Comparison of ENCODE assay signal across 9 cellular contexts in genomic region chr9:128218172-128218517, GRCh38. TPM values are rescaled to one million over a fixed set of nuclear protein-coding genes. Genes with fewer than 3 reads are reported as not detected.
A peak's percentile ranks its signal among the peaks of the same experiment; 100 is the strongest.
DNase-seq lines count a peak whose midpoint lies in the region; ATAC-seq, FAIRE-seq and TF ChIP-seq lines count a peak whose summit lies in the region.
"Had no signal": no experiment of that assay in that cellular context is flagged by ENCODE, and none has a peak within 500 bp of the region (broad histone marks: within the 10 kb centered on the region; RNA-seq: fewer than 3 reads in every experiment).

No MANE protein-coding gene starts in this region.

- H3K27me3 Mint-ChIP-seq in activated B cell treated with CpG ODN at 0.5 μM for 24 hours: peaks cover 5% of the 10 kb centered on the region

- H3K4me3 ChIP-seq in GM12865 (ENCODE audit: low read depth, low read length) (peak overlapping the region; percentile 50), gastroesophageal sphincter (peak overlapping the region; percentile 7 to 50), sigmoid colon (peak overlapping the region; percentile 11 to 44 (median 36))

- POLR2A ChIA-PET in activated B cell treated with CpG ODN at 0.5 μM for 24 hours (lab: Charles Lee): interaction anchor here (1.0 to 1.1 kb wide), 3 partner anchors 28 to 153 kb away, joined by 3 to 4 read pairs (median 3); partner anchors contain the start of genes GOLGA2, SWI5 and URM1

- TF ChIP-seq EP300 in gastroesophageal sphincter (IDR thresholded peaks at IDR 0.05) (no peak), sigmoid colon (IDR thresholded peaks at IDR 0.05) (no peak)

- H3K9me3 Mint-ChIP-seq in activated B cell treated with CpG ODN at 0.5 μM for 24 hours: no peaks in the 10 kb centered on the region

- no peak overlapping the region for H3K27ac Mint-ChIP-seq in activated B cell treated with CpG ODN at 0.5 μM for 24 hours

- H3K9me3 ChIP-seq in gastroesophageal sphincter (no peaks in the 10 kb centered on the region), sigmoid colon (no peaks in the 10 kb centered on the region)

- CTCF ChIA-PET in activated B cell treated with CpG ODN at 0.5 μM for 24 hours (lab: Charles Lee): interaction anchor here (1.7 kb wide), 1 partner anchor 143 kb away, joined by 5 read pairs; no protein-coding TSS in a partner anchor

- TF ChIP-seq CTCF in GM12865 (IDR thresholded peaks at IDR 0.05; ENCODE audit: insufficient read depth, low read depth, low read length, missing control alignments) (no peak), activated B cell treated with CpG ODN at 0.5 μM for 24 hours (IDR thresholded peaks at IDR 0.05) (no peak), gastroesophageal sphincter (IDR thresholded peaks at IDR 0.05) (no peak), sigmoid colon (IDR thresholded peaks at IDR 0.05) (no peak)

- WGBS in gastroesophageal sphincter (ENCODE audit: low coverage in 1 of 2), 2 donors: 67% methylated on average over 1 of the region's 11 CpGs; no CpG with 5 or more reads in 1 of the 2 donors
- WGBS in sigmoid colon, 2 donors: 48 to 68% methylated on average over 11 of the region's 11 CpGs

- H3K27ac ChIP-seq in gastroesophageal sphincter: peak overlapping the region in 3 of 4 donors; percentile 61 to 67 (median 63)
- H3K27ac ChIP-seq in sigmoid colon: peak overlapping the region in 3 of 4 donors; percentile 21 to 68 (median 44)

- H3K4me1 ChIP-seq in gastroesophageal sphincter: peaks cover 0 to 44% (median 5%) of the 10 kb centered on the region in 3 donors
- H3K4me1 ChIP-seq in sigmoid colon: peaks cover 0 to 14% (median 6%) of the 10 kb centered on the region in 4 donors

- peaks cover 11% of the 10 kb centered on the region for H3K4me1 Mint-ChIP-seq in activated B cell treated with CpG ODN at 0.5 μM for 24 hours

- no peak for FAIRE-seq in GM12892 (lab: Jason Lieb, UNC)

- ATAC-seq in activated B cell treated with CpG ODN at 0.5 μM for 24 hours (ENCODE audit: low read depth) (no peak), gastroesophageal sphincter (no peak), GM18505 (IDR thresholded peaks at IDR 0.05; ENCODE audit: unreplicated experiment) (no peak), GM19463 (IDR thresholded peaks at IDR 0.05; ENCODE audit: unreplicated experiment) (no peak)

- H3K36me3 ChIP-seq in gastroesophageal sphincter: peaks cover 0 to 17% of the 10 kb centered on the region in 2 donors
- H3K36me3 ChIP-seq in sigmoid colon: no peaks in the 10 kb centered on the region

- H3K4me3 Mint-ChIP-seq in activated B cell treated with CpG ODN at 0.5 μM for 24 hours: peak overlapping the region; percentile 81

- no peaks in the 10 kb centered on the region for H3K27me3 ChIP-seq in gastroesophageal sphincter
- H3K27me3 ChIP-seq in sigmoid colon: no peaks in the 10 kb centered on the region

- H3K36me3 Mint-ChIP-seq in activated B cell treated with CpG ODN at 0.5 μM for 24 hours (ENCODE audit: low read depth): no peaks in the 10 kb centered on the region

- DNase-seq in GM12865 (ENCODE audit: low read depth) (no peak), activated B cell treated with CpG ODN at 0.5 μM for 24 hours (no peak), sigmoid colon (no peak), GM12892 (ENCODE audit: insufficient read length) (no peak), activated gamma-delta T cell treated with Interleukin-2 at 50 U/mL for 16 hours (no peak)
- DNase-seq: NCI-H1694 treated with DMSO at 0.1 percent for 48 hours had no signal

- intact Hi-C loops in activated B cell treated with CpG ODN at 0.5 μM for 24 hours (cut with micrococcal nuclease): loop anchor here (1.0 kb wide), 2 partner anchors 15 to 32 kb away; partner anchors contain the start of gene DNM1
- intact Hi-C loops in sigmoid colon (cut with DNase I): no loop called here

- TF ChIP-seq POLR2A in gastroesophageal sphincter (IDR thresholded peaks at IDR 0.05) (no peak), sigmoid colon (IDR thresholded peaks at IDR 0.05) (no peak), GM12892 (IDR thresholded peaks at IDR 0.05; ENCODE audit: low read depth, low read length) (no peak), GM18505 (IDR thresholded peaks at IDR 0.05; ENCODE audit: borderline replicate concordance, extremely low read depth, insufficient read depth, insufficient read length) (no peak)

RNA-seq across cellular contexts. Expression of gene DNM1, which starts 15.0 kb away (rescaled TPM):
- total RNA-seq in activated B cell treated with CpG ODN at 0.5 μM for 24 hours (0.81 and 0.86 TPM in 2 replicates), gastroesophageal sphincter (10 to 100 TPM in 2 of 4 donors, 1 to 10 TPM in 2; 8.6 to 22.3 (median 14.4) TPM), sigmoid colon (10 to 100 TPM in 2 of 4 donors, 1 to 10 TPM in 2; 7.7 to 40.2 (median 12.9) TPM)
- 1 to 10 TPM in 2 of 3 donors, under 1 TPM in 1; 0.46 to 9.3 (median 1.2) TPM for polyA plus RNA-seq in sigmoid colon
- polyA plus RNA-seq in GM12892 (2012; ENCODE audit: missing spikeins): 0.36 TPM

RNA-seq across cellular contexts. Expression of gene CIZ1, which starts 26.8 kb away (rescaled TPM):
- total RNA-seq in activated B cell treated with CpG ODN at 0.5 μM for 24 hours: 142 and 160 TPM in 2 replicates
- 10 to 100 TPM; 41.7 to 83.9 (median 58.1) TPM for total RNA-seq in gastroesophageal sphincter
- 100 to 1,000 TPM in 1 of 4 donors, 10 to 100 TPM in 3; 60.2 to 116 (median 68.5) TPM for total RNA-seq in sigmoid colon
- polyA plus RNA-seq in sigmoid colon: 10 to 100 TPM; 25.7 to 58.3 (median 46.8) TPM
- polyA plus RNA-seq in GM12892 (2012; ENCODE audit: missing spikeins): 38.6 TPM

RNA-seq across cellular contexts. Expression of gene GOLGA2, which starts 57.7 kb away (rescaled TPM):
- total RNA-seq in activated B cell treated with CpG ODN at 0.5 μM for 24 hours (46.0 and 53.5 TPM in 2 replicates), gastroesophageal sphincter (100 to 1,000 TPM in 1 of 4 donors, 10 to 100 TPM in 3; 71.1 to 130 (median 83.1) TPM), sigmoid colon (100 to 1,000 TPM in 1 of 4 donors, 10 to 100 TPM in 3; 76.0 to 104 (median 86.5) TPM)
- polyA plus RNA-seq in sigmoid colon: 10 to 100 TPM; 48.1 to 82.7 (median 50.5) TPM
- polyA plus RNA-seq in GM12892 (2012; ENCODE audit: missing spikeins): 21.9 TPM

RNA-seq across cellular contexts. Expression of gene SWI5, which starts 57.9 kb away (rescaled TPM):
- 7.2 and 10.4 TPM in 2 replicates for total RNA-seq in activated B cell treated with CpG ODN at 0.5 μM for 24 hours
- 10 to 100 TPM; 18.2 to 27.5 (median 24.5) TPM for total RNA-seq in gastroesophageal sphincter
- 10 to 100 TPM; 18.0 to 35.7 (median 23.4) TPM for total RNA-seq in sigmoid colon
- 10 to 100 TPM; 23.4 to 27.3 (median 24.1) TPM for polyA plus RNA-seq in sigmoid colon
- 21.3 TPM for polyA plus RNA-seq in GM12892 (2012; ENCODE audit: missing spikeins)

RNA-seq across cellular contexts. Expression of gene BBLN, which starts 58.1 kb away (rescaled TPM):
- total RNA-seq in activated B cell treated with CpG ODN at 0.5 μM for 24 hours (47.7 and 53.6 TPM in 2 replicates), gastroesophageal sphincter (100 to 1,000 TPM; 139 to 165 (median 145) TPM), sigmoid colon (100 to 1,000 TPM; 158 to 273 (median 204) TPM)
- 100 to 1,000 TPM; 111 to 123 (median 113) TPM for polyA plus RNA-seq in sigmoid colon
- 27.5 TPM for polyA plus RNA-seq in GM12892 (2012; ENCODE audit: missing spikeins)
